1 cellular context compared by ENCODE assay signal in the genomic region with DNA sequence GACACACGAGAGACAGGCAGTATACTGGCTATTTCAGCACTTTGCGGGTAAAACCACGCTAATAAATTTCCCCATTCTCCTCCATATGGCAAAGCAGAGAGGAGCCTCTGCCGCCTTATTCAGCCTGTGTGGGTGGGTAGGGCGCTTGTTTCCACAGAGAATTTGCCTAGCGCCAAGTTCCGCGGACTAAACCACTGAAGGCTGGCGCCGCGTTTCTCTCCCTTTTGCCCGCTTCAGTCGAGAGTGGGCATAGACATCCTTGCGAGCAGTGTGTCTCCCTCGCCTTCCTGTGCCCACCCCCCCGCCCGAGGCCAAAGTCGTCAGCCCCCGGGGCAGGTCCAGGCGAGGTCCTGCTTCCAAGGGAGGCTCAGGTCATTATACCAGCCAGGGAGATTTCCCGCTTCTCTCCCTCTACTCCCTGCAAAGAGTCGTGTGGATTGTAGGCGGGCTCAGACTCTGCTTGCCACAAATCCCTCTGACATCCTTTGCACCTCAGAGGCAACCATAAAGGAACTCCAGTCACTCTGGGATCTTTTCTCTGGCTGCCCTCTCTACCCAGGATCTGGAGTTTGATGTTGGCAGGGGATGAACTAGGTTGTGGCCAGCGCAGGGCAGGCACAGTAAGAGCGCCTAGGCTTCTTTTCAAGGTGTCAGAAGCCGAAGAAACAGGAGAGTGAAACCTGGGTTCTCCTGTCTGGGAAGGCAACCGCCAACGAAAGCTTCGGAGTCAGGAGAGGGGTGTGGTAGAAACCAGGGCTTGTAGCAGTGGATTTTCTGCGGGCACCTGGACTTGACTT.
TF ChIP-seq lines count a peak whose summit lies in the region.

No MANE protein-coding gene starts in this region.

TF ChIP-seq in GM12878, 131 proteins besides CTCF, POLR2A, EP300 and RAD21 (continued from another document):
- TF ChIP-seq, protein P1, sequence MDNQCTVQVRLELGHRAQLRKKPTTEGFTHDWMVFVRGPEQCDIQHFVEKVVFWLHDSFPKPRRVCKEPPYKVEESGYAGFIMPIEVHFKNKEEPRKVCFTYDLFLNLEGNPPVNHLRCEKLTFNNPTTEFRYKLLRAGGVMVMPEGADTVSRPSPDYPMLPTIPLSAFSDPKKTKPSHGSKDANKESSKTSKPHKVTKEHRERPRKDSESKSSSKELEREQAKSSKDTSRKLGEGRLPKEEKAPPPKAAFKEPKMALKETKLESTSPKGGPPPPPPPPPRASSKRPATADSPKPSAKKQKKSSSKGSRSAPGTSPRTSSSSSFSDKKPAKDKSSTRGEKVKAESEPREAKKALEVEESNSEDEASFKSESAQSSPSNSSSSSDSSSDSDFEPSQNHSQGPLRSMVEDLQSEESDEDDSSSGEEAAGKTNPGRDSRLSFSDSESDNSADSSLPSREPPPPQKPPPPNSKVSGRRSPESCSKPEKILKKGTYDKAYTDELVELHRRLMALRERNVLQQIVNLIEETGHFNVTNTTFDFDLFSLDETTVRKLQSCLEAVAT (IDR thresholded peaks at IDR 0.05) = no peak
- TF ChIP-seq CHD4 (IDR thresholded peaks at IDR 0.05) (no peak), CUX1 (IDR thresholded peaks at IDR 0.05; ENCODE audit: insufficient replicate concordance, low read depth, low read length) (no peak), KDM1A (IDR thresholded peaks at IDR 0.05; ENCODE audit: borderline replicate concordance) (no peak), ESRRA (IDR thresholded peaks at IDR 0.05; ENCODE audit: low read length) (no peak), E2F8 (IDR thresholded peaks at IDR 0.05; ENCODE audit: low read depth, partially characterized antibody) (no peak), ZSCAN29 (IDR thresholded peaks at IDR 0.05) (no peak), IRF3 (IDR thresholded peaks at IDR 0.05) (no peak), ZNF217 (IDR thresholded peaks at IDR 0.05) (no peak), ZNF687 (IDR thresholded peaks at IDR 0.05) (no peak)
- TF ChIP-seq, protein P2, sequence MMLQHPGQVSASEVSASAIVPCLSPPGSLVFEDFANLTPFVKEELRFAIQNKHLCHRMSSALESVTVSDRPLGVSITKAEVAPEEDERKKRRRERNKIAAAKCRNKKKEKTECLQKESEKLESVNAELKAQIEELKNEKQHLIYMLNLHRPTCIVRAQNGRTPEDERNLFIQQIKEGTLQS (IDR thresholded peaks at IDR 0.05; ENCODE audit: borderline replicate concordance, extremely low read depth, low read depth, low read length) = no peak
- TF ChIP-seq, protein P3, sequence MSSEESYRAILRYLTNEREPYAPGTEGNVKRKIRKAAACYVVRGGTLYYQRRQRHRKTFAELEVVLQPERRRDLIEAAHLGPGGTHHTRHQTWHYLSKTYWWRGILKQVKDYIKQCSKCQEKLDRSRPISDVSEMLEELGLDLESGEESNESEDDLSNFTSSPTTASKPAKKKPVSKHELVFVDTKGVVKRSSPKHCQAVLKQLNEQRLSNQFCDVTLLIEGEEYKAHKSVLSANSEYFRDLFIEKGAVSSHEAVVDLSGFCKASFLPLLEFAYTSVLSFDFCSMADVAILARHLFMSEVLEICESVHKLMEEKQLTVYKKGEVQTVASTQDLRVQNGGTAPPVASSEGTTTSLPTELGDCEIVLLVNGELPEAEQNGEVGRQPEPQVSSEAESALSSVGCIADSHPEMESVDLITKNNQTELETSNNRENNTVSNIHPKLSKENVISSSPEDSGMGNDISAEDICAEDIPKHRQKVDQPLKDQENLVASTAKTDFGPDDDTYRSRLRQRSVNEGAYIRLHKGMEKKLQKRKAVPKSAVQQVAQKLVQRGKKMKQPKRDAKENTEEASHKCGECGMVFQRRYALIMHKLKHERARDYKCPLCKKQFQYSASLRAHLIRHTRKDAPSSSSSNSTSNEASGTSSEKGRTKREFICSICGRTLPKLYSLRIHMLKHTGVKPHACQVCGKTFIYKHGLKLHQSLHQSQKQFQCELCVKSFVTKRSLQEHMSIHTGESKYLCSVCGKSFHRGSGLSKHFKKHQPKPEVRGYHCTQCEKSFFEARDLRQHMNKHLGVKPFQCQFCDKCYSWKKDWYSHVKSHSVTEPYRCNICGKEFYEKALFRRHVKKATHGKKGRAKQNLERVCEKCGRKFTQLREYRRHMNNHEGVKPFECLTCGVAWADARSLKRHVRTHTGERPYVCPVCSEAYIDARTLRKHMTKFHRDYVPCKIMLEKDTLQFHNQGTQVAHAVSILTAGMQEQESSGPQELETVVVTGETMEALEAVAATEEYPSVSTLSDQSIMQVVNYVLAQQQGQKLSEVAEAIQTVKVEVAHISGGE (CRISPR knock-in tag; IDR thresholded peaks at IDR 0.05) = no peak
